In genomic region chr3:71469131-71469430, GRCh38 we compare ENCODE assay signal across 29 cellular contexts.
DNase-seq lines count a peak whose midpoint lies in the region; ATAC-seq and TF ChIP-seq lines count a peak whose summit lies in the region.
"Had no signal": no experiment of that assay in that cellular context is flagged by ENCODE, and none has a peak within 500 bp of the region (broad histone marks: within the 10 kb centered on the region; RNA-seq: fewer than 3 reads in every experiment).

No MANE protein-coding gene starts in this region.

- H3K36me3 Mint-ChIP-seq in T-cell: peaks cover 68% of the 10 kb centered on the region
- H3K36me3 Mint-ChIP-seq in T-helper 2 cell treated with Interferon-gamma antibody and Interleukin-4, amounts not matched to agents 5 μg/mL and 100 μg/mL, for 36 hours (ENCODE audit: low read depth): peaks cover 33% of the 10 kb centered on the region
- H3K36me3 Mint-ChIP-seq: natural killer cell treated with Interleukin-12 subunit alpha and Interleukin-12 subunit beta and Interleukin-15 and Interleukin-18, amount 100 ng/mL, for 72 hours had no signal

- ATAC-seq in heart left ventricle: no peak
- ATAC-seq in Right ventricle myocardium inferior: no peak
- no peak for ATAC-seq in T-cell (replicated peaks in 1 of 4)
- ATAC-seq in activated CD4-positive, CD25-positive, alpha-beta regulatory T cell treated with anti-CD3 and anti-CD28 coated beads, Interleukin-2, amount 50 U/mL, for 24 hours: no peak
- ATAC-seq: HCT116; natural killer cell treated with Interleukin-12 subunit alpha and Interleukin-12 subunit beta and Interleukin-15 and Interleukin-18, amount 100 ng/mL, for 72 hours; stimulated activated memory B cell treated with anti-CD40 and anti-IgM and Interleukin-4, amounts not matched to agents 10 μg/mL and 1 μg/mL and 100 μg/mL, for 72 hours had no signal

- intact Hi-C loops in heart left ventricle (cut with DNase I): no loop called here
- intact Hi-C loops in Right ventricle myocardium inferior (cut with DNase I): no loop called here

- CTCF ChIA-PET in T-cell (lab: Charles Lee): interaction anchor here in 1 of 2 donors (1.6 kb wide), 1 partner anchor 24 kb away, joined by 4 read pairs; no protein-coding TSS in a partner anchor

- peaks cover 0 to 10% (median 2%) of the 10 kb centered on the region in 12 donors for H3K9me3 ChIP-seq in heart left ventricle
- no peaks in the 10 kb centered on the region for H3K9me3 ChIP-seq in neutrophil
- H3K9me3 ChIP-seq: ovary had no signal

- H3K27ac ChIP-seq in heart left ventricle (peak overlapping the region in 8 of 12 donors; percentile 7 to 67 (median 45)), epithelial cell of prostate (peak overlapping the region; percentile 38), neutrophil (peak overlapping the region; percentile 58)
- H3K27ac ChIP-seq: ovary, PC-9 had no signal

- H3K4me1 Mint-ChIP-seq in T-cell: peaks cover 83 to 92% (median 85%) of the 10 kb centered on the region in 3 donors
- H3K4me1 Mint-ChIP-seq in T-helper 2 cell treated with Interferon-gamma antibody and Interleukin-4, amounts not matched to agents 5 μg/mL and 100 μg/mL, for 36 hours (ENCODE audit: low read depth): peaks cover 10% of the 10 kb centered on the region

- POLR2A ChIA-PET in T-cell (lab: Charles Lee): interaction anchor here in 1 of 2 donors (0.7 kb wide), 1 partner anchor 22 kb away, joined by 3 read pairs; no protein-coding TSS in a partner anchor

- H3K4me3 Mint-ChIP-seq in T-cell: peak overlapping the region in 1 of 3 donors; percentile 23
- H3K4me3 Mint-ChIP-seq in T-helper 2 cell treated with Interferon-gamma antibody and Interleukin-4, amounts not matched to agents 5 μg/mL and 100 μg/mL, for 36 hours: no peak overlapping the region
- H3K4me3 Mint-ChIP-seq: natural killer cell treated with Interleukin-12 subunit alpha and Interleukin-12 subunit beta and Interleukin-15 and Interleukin-18, amount 100 ng/mL, for 72 hours; stimulated activated memory B cell treated with anti-CD40 and anti-IgM and Interleukin-4, amounts not matched to agents 10 μg/mL and 1 μg/mL and 100 μg/mL, for 72 hours had no signal

- peak overlapping the region; percentile 13 to 23 for H3K27ac Mint-ChIP-seq in T-cell
- H3K27ac Mint-ChIP-seq in T-helper 2 cell treated with Interferon-gamma antibody and Interleukin-4, amounts not matched to agents 5 μg/mL and 100 μg/mL, for 36 hours: no peak overlapping the region
- H3K27ac Mint-ChIP-seq: natural killer cell treated with Interleukin-12 subunit alpha and Interleukin-12 subunit beta and Interleukin-15 and Interleukin-18, amount 100 ng/mL, for 72 hours; stimulated activated memory B cell treated with anti-CD40 and anti-IgM and Interleukin-4, amounts not matched to agents 10 μg/mL and 1 μg/mL and 100 μg/mL, for 72 hours had no signal

- no peak for TF ChIP-seq CTCF in heart left ventricle (IDR thresholded peaks at IDR 0.05)
- TF ChIP-seq CTCF in neutrophil (IDR thresholded peaks at IDR 0.05): no peak

- WGBS in heart left ventricle, 4 donors: 33 to 49% (median 42%) methylated on average over 1 of the region's 1 CpG

- no peak for DNase-seq in heart left ventricle
- DNase-seq in Right ventricle myocardium inferior (ENCODE audit: missing footprints): no peak
- no peak for DNase-seq in T-cell
- no peak for DNase-seq in epithelial cell of prostate (ENCODE audit: low read depth, low spot score)
- no peak for DNase-seq in activated effector memory CD4-positive, alpha-beta T cell treated with Interleukin-2 at 50 U/mL for 16 hours
- DNase-seq in T-helper 2 cell treated with Interferon-gamma antibody and Interleukin-4, amounts not matched to agents 5 μg/mL and 100 μg/mL, for 36 hours (ENCODE audit: low spot score): no peak
- DNase-seq: ACHN; activated CD4-positive, alpha-beta T cell treated with anti-CD3 and anti-CD28 coated beads for 4 hours; activated CD8-positive, alpha-beta memory T cell treated with anti-CD3 and anti-CD28 coated beads for 24 hours; activated naive CD4-positive, alpha-beta T cell; activated T-cell treated with anti-CD3 and anti-CD28 coated beads, Interleukin-2, amount 50 U/mL, for 1 hour; amniotic stem cell; cortex of kidney; EL; left colon; NCI-H1048; NCI-H2029 treated with DMSO at 0.1 percent for 48 hours; NCI-H446; ovary; PC-9; SIG-M5; stimulated activated CD4-positive, alpha-beta T cell treated with anti-CD3 and anti-CD28 coated beads, Interleukin-4, amount 100 ng/mL, for 1 hour; SW 1271 had no signal

- H3K4me1 ChIP-seq in heart left ventricle (peaks cover 0 to 35% (median 15%) of the 10 kb centered on the region in 12 donors), neutrophil (ENCODE audit: control insufficient read depth in 1 of 2, insufficient read depth in 1 of 2, low read depth in 1 of 2, low read length in 1 of 2) (peaks cover 17 to 22% of the 10 kb centered on the region in 2 experiments)

- H3K36me3 ChIP-seq in heart left ventricle (no peaks in the 10 kb centered on the region), neutrophil (no peaks in the 10 kb centered on the region)
- H3K36me3 ChIP-seq: heart right ventricle, ovary had no signal

- H3K4me3 ChIP-seq in heart left ventricle (no peak overlapping the region), neutrophil (ENCODE audit: low read depth in 1 of 2, low read length in 1 of 2) (no peak overlapping the region)
- H3K4me3 ChIP-seq: heart right ventricle, ovary, PC-9 had no signal

- peaks cover 0 to 11% (median 6%) of the 10 kb centered on the region in 3 donors for H3K9me3 Mint-ChIP-seq in T-cell
- H3K9me3 Mint-ChIP-seq in T-helper 2 cell treated with Interferon-gamma antibody and Interleukin-4, amounts not matched to agents 5 μg/mL and 100 μg/mL, for 36 hours: peaks cover 17% of the 10 kb centered on the region
- H3K9me3 Mint-ChIP-seq: natural killer cell treated with Interleukin-12 subunit alpha and Interleukin-12 subunit beta and Interleukin-15 and Interleukin-18, amount 100 ng/mL, for 72 hours had no signal

- H3K27me3 ChIP-seq in heart left ventricle (no peaks in the 10 kb centered on the region), neutrophil (no peaks in the 10 kb centered on the region)
- H3K27me3 ChIP-seq: heart right ventricle, ovary had no signal

- no peak for TF ChIP-seq POLR2A in heart left ventricle (IDR thresholded peaks at IDR 0.05)

- H3K27me3 Mint-ChIP-seq in T-cell: no peaks in the 10 kb centered on the region
- no peaks in the 10 kb centered on the region for H3K27me3 Mint-ChIP-seq in T-helper 2 cell treated with Interferon-gamma antibody and Interleukin-4, amounts not matched to agents 5 μg/mL and 100 μg/mL, for 36 hours (ENCODE audit: low read depth)
- H3K27me3 Mint-ChIP-seq: natural killer cell treated with Interleukin-12 subunit alpha and Interleukin-12 subunit beta and Interleukin-15 and Interleukin-18, amount 100 ng/mL, for 72 hours; stimulated activated memory B cell treated with anti-CD40 and anti-IgM and Interleukin-4, amounts not matched to agents 10 μg/mL and 1 μg/mL and 100 μg/mL, for 72 hours had no signal
